In genomic region chr18:5296706-5297320, GRCh38 we compare ENCODE assay signal across 8 cellular contexts. TPM values are rescaled to one million over a fixed set of nuclear protein-coding genes. Genes with fewer than 3 reads are reported as not detected.
DNase-seq lines count a peak whose midpoint lies in the region; ATAC-seq and TF ChIP-seq lines count a peak whose summit lies in the region.

No MANE protein-coding gene starts in this region.

- H3K27ac ChIP-seq in ACC112 (ENCODE audit: low read depth, low read length) (peak overlapping the region; percentile 89), left lung (peak overlapping the region; percentile 97 to 98)

- intact Hi-C loops in left lung (cut with DNase I), result no loop called here

- DNase-seq in NCI-H2227 treated with DMSO at 0.1 percent for 48 hours (lab: John Stamatoyannopoulos, UW), result peak; percentile 81
- DNase-seq in activated CD4-positive, alpha-beta T cell treated with anti-CD3 and anti-CD28 coated beads for 48 hours, result peak; percentile 84
- DNase-seq in dermis blood vessel endothelial cell, result peak; percentile 93
- DNase-seq in left lung, result peak; percentile 84 to 94
- peak; percentile 66 to 76 for DNase-seq in stimulated activated CD4-positive, alpha-beta T cell treated with anti-CD3 and anti-CD28 coated beads, Interleukin-2, amount 100 ng/mL, for 24 hours

- H3K4me3 ChIP-seq in ACC112 (ENCODE audit: low read depth, low read length) (peak overlapping the region; percentile 86), left lung (peak overlapping the region; percentile 67 to 73)

- H3K27me3 ChIP-seq in ACC112 (ENCODE audit: insufficient read depth, low read length) (peaks cover 26% of the 10 kb centered on the region), left lung (peaks cover 5 to 8% of the 10 kb centered on the region in 2 donors)

- no peak for TF ChIP-seq CTCF in left lung (IDR thresholded peaks at IDR 0.05)

- ATAC-seq in GM18873 (IDR thresholded peaks at IDR 0.05; ENCODE audit: low FRiP score, unreplicated experiment) (peak; percentile 28), HG03196 (IDR thresholded peaks at IDR 0.05; ENCODE audit: unreplicated experiment) (peak; percentile 18), left lung (peak; percentile 49)

- no peaks in the 10 kb centered on the region for H3K9me3 ChIP-seq in left lung

- H3K4me1 ChIP-seq in ACC112 (ENCODE audit: control insufficient read depth, insufficient read depth, low read length, unreplicated experiment) (peaks cover 15% of the 10 kb centered on the region), left lung (peaks cover 3 to 16% of the 10 kb centered on the region in 2 donors)

- 0 out of 2 replicates have a peak, but pooled peaks cover 4% of the 10 kb centered on the region for H3K36me3 ChIP-seq in ACC112 (ENCODE audit: insufficient read depth, low read length)
- H3K36me3 ChIP-seq in left lung, result peaks cover 0 to under 1% of the 10 kb centered on the region in 2 donors

- peak overlapping the region; percentile 98 for H2AFZ ChIP-seq in ACC112 (ENCODE audit: low read length, unreplicated experiment)

- H3K79me2 ChIP-seq in ACC112 (ENCODE audit: control insufficient read depth, insufficient read depth, low read length, unreplicated experiment), result peaks cover 11% of the 10 kb centered on the region

RNA-seq across cellular contexts. Expression of gene ZBTB14, which starts 1.3 kb away (rescaled TPM):
- 15.6 and 17.9 TPM in 2 replicates for total RNA-seq in dermis blood vessel endothelial cell
- total RNA-seq in left lung, result 10 to 100 TPM in 1 of 2 donors, 1 to 10 TPM in 1; 8.7 to 14.3 TPM

Comparison
In these comparisons a context has a peak if more than half of its experiments do, and no peak if none do; other contexts are left out.
1. Peak in every context shown above with its lines: DNase-seq, ATAC-seq, H3K4me3 ChIP-seq and H3K27ac ChIP-seq.